ENCODE assay signal across 16 cellular contexts in genomic region chr15:82936966-82937647, GRCh38. TPM values are rescaled to one million over a fixed set of nuclear protein-coding genes. Genes with fewer than 3 reads are reported as not detected.
DNase-seq lines count a peak whose midpoint lies in the region; ATAC-seq, FAIRE-seq and TF ChIP-seq lines count a peak whose summit lies in the region.
"Had no signal": no experiment of that assay in that cellular context is flagged by ENCODE, and none has a peak within 500 bp of the region (broad histone marks: within the 10 kb centered on the region; RNA-seq: fewer than 3 reads in every experiment).

No MANE protein-coding gene starts in this region.

- WGBS in smooth muscle cell (ENCODE audit: low lambda C conversion rate): 64% methylated on average over 4 of the region's 4 CpGs

- H3K4me3 ChIP-seq in HEK293 (ENCODE audit: low read depth, low read length) (no peak overlapping the region), smooth muscle cell (no peak overlapping the region)
- H3K4me3 ChIP-seq: HAP-1 had no signal

- peak; percentile 27 for FAIRE-seq in islet of Langerhans (lab: Jason Lieb, UNC)

- POLR2A ChIA-PET in HEK293 (lab: Yijun Ruan, JAX): no interaction called here

- H3K4me2 ChIP-seq in smooth muscle cell: no peak overlapping the region

- no peaks in the 10 kb centered on the region for H3K36me3 ChIP-seq in HEK293 (ENCODE audit: control insufficient read depth in 2 of 2, insufficient read depth in 1 of 2, low read length in 2 of 2)
- H3K36me3 ChIP-seq in smooth muscle cell (ENCODE audit: low read depth): no peaks in the 10 kb centered on the region
- H3K36me3 ChIP-seq: HAP-1 had no signal

- no peaks in the 10 kb centered on the region for H3K27me3 ChIP-seq in smooth muscle cell (ENCODE audit: low read depth)

- H3K4me1 ChIP-seq in HEK293 (ENCODE audit: control insufficient read depth, insufficient read depth, low read length) (no peaks in the 10 kb centered on the region), smooth muscle cell (ENCODE audit: low read depth) (no peaks in the 10 kb centered on the region)
- H3K4me1 ChIP-seq: HAP-1 had no signal

- TF ChIP-seq CTCF in HEK293 (tag by site-specific recombination; IDR thresholded peaks at IDR 0.05) (no peak), smooth muscle cell (IDR thresholded peaks at IDR 0.05; ENCODE audit: borderline replicate concordance, insufficient read depth, poor library complexity, severe bottlenecking) (no peak), GM13976 (IDR thresholded peaks at IDR 0.05; ENCODE audit: borderline replicate concordance, control extremely low read depth, extremely low read depth, insufficient read depth, missing control alignments) (no peak)

- no peak overlapping the region for H2AFZ ChIP-seq in smooth muscle cell (ENCODE audit: low read depth)

- H3K9ac ChIP-seq in smooth muscle cell (ENCODE audit: low read depth): peak overlapping the region; percentile 74

- CTCF ChIA-PET in HEK293 (lab: Yijun Ruan, JAX): interaction anchor here (0.9 kb wide), 1 partner anchor 63 kb away, joined by 4 read pairs; no protein-coding TSS in a partner anchor

- peak; percentile 55 for ATAC-seq in SK-N-SH treated with all-trans-retinoic acid at 6 μM for 48 hours
- no peak for ATAC-seq in GM19395 (IDR thresholded peaks at IDR 0.05; ENCODE audit: unreplicated experiment)
- ATAC-seq: left ventricle myocardium superior, natural killer cell had no signal

- in situ Hi-C loops in GM13976 (cut with MboI; ENCODE audit: low sequenced_read_pairs, unreplicated experiment): no loop called here

- no peaks in the 10 kb centered on the region for H4K20me1 ChIP-seq in smooth muscle cell (ENCODE audit: low read depth)

- H3K79me2 ChIP-seq in smooth muscle cell (ENCODE audit: low read depth): no peaks in the 10 kb centered on the region

- H3K27ac ChIP-seq in HEK293 (ENCODE audit: extremely low read depth, low read depth, low read length): no peak overlapping the region
- peak overlapping the region; percentile 95 for H3K27ac ChIP-seq in smooth muscle cell (ENCODE audit: low read depth)

- no peaks in the 10 kb centered on the region for H3F3A ChIP-seq in smooth muscle cell (ENCODE audit: low read depth)

- no peak for DNase-seq in smooth muscle cell (lab: John Stamatoyannopoulos, UW; ENCODE audit: unreplicated experiment)
- no peak for DNase-seq in NCI-H1105 (lab: John Stamatoyannopoulos, UW)
- no peak for DNase-seq in NCI-H1694 (lab: John Stamatoyannopoulos, UW)
- no peak for DNase-seq in GM13976 (ENCODE audit: low spot score)
- DNase-seq: activated CD4-positive, alpha-beta T cell treated with anti-CD3 and anti-CD28 coated beads, Interleukin-2, amount 50 U/mL, for 4 hours; endodermal cell; left ventricle myocardium superior; natural killer cell; NCI-H1092 treated with DMSO at 0.1 percent for 48 hours; NCI-H446 treated with DMSO at 0.1 percent for 48 hours; RPMI8226 had no signal

- H3K9me3 ChIP-seq in HEK293 (ENCODE audit: control insufficient read depth, insufficient read depth, low read depth, low read length) (no peaks in the 10 kb centered on the region), smooth muscle cell (replicated peaks; ENCODE audit: low read depth) (no peaks in the 10 kb centered on the region)
- H3K9me3 ChIP-seq: HAP-1 had no signal

TF ChIP-seq in HEK293, 187 proteins besides CTCF, POLR2A, EP300 and RAD21 (continues in another document):
- TF ChIP-seq ZNF629 (tag by site-specific recombination; IDR thresholded peaks at IDR 0.05) (0 out of 2 replicates have a peak, but pooled peaks have one; percentile 48), ZSCAN30 (tag by site-specific recombination; IDR thresholded peaks at IDR 0.05) (no peak), EGR2 (tag by site-specific recombination; IDR thresholded peaks at IDR 0.05; ENCODE audit: low read depth) (peak; percentile 55), ZNF114 (tag by site-specific recombination; IDR thresholded peaks at IDR 0.05) (no peak), ZBTB11 (tag by site-specific recombination; conservative IDR thresholded peaks at IDR 0.05; ENCODE audit: low read depth) (no peak), ZNF660 (tag by site-specific recombination; IDR thresholded peaks at IDR 0.05) (no peak)

TF ChIP-seq in SK-N-SH treated with all-trans-retinoic acid at 6 μM for 48 hours, 23 proteins besides CTCF, POLR2A, EP300 and RAD21:
- no peak for TF ChIP-seq ZFP3 (CRISPR knock-in tag; IDR thresholded peaks at IDR 0.05)
- TF ChIP-seq PPARA (CRISPR knock-in tag; IDR thresholded peaks at IDR 0.05; ENCODE audit: borderline replicate concordance): no peak
- TF ChIP-seq, protein P1, sequence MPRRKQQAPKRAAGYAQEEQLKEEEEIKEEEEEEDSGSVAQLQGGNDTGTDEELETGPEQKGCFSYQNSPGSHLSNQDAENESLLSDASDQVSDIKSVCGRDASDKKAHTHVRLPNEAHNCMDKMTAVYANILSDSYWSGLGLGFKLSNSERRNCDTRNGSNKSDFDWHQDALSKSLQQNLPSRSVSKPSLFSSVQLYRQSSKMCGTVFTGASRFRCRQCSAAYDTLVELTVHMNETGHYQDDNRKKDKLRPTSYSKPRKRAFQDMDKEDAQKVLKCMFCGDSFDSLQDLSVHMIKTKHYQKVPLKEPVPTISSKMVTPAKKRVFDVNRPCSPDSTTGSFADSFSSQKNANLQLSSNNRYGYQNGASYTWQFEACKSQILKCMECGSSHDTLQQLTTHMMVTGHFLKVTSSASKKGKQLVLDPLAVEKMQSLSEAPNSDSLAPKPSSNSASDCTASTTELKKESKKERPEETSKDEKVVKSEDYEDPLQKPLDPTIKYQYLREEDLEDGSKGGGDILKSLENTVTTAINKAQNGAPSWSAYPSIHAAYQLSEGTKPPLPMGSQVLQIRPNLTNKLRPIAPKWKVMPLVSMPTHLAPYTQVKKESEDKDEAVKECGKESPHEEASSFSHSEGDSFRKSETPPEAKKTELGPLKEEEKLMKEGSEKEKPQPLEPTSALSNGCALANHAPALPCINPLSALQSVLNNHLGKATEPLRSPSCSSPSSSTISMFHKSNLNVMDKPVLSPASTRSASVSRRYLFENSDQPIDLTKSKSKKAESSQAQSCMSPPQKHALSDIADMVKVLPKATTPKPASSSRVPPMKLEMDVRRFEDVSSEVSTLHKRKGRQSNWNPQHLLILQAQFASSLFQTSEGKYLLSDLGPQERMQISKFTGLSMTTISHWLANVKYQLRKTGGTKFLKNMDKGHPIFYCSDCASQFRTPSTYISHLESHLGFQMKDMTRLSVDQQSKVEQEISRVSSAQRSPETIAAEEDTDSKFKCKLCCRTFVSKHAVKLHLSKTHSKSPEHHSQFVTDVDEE (CRISPR knock-in tag; IDR thresholded peaks at IDR 0.05): no peak
- no peak for TF ChIP-seq ISL1 (CRISPR knock-in tag; IDR thresholded peaks at IDR 0.05)
- TF ChIP-seq TCF4 (CRISPR knock-in tag; IDR thresholded peaks at IDR 0.05; ENCODE audit: borderline replicate concordance): no peak
- no peak for TF ChIP-seq CSDC2 (CRISPR knock-in tag; IDR thresholded peaks at IDR 0.05)
- no peak for TF ChIP-seq ZNF565 (CRISPR knock-in tag; conservative IDR thresholded peaks at IDR 0.05; ENCODE audit: low read depth)
- no peak for TF ChIP-seq SNAI2 (CRISPR knock-in tag; IDR thresholded peaks at IDR 0.05)
- TF ChIP-seq, protein P2, sequence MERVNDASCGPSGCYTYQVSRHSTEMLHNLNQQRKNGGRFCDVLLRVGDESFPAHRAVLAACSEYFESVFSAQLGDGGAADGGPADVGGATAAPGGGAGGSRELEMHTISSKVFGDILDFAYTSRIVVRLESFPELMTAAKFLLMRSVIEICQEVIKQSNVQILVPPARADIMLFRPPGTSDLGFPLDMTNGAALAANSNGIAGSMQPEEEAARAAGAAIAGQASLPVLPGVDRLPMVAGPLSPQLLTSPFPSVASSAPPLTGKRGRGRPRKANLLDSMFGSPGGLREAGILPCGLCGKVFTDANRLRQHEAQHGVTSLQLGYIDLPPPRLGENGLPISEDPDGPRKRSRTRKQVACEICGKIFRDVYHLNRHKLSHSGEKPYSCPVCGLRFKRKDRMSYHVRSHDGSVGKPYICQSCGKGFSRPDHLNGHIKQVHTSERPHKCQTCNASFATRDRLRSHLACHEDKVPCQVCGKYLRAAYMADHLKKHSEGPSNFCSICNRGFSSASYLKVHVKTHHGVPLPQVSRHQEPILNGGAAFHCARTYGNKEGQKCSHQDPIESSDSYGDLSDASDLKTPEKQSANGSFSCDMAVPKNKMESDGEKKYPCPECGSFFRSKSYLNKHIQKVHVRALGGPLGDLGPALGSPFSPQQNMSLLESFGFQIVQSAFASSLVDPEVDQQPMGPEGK (CRISPR knock-in tag; IDR thresholded peaks at IDR 0.05; ENCODE audit: borderline replicate concordance): no peak
- TF ChIP-seq ZNF8 (CRISPR knock-in tag; IDR thresholded peaks at IDR 0.05): no peak
- no peak for TF ChIP-seq GLIS3 (CRISPR knock-in tag; IDR thresholded peaks at IDR 0.05)
- TF ChIP-seq ZNF70 (CRISPR knock-in tag; IDR thresholded peaks at IDR 0.05): no peak
- TF ChIP-seq ZFP30 (CRISPR knock-in tag; IDR thresholded peaks at IDR 0.05): no peak
- TF ChIP-seq RARB (CRISPR knock-in tag; IDR thresholded peaks at IDR 0.05): no peak
- no peak for TF ChIP-seq ZC3H10 (CRISPR knock-in tag; IDR thresholded peaks at IDR 0.05)
TF ChIP-seq in SK-N-SH treated with all-trans-retinoic acid at 6 μM for 48 hours: peak in this region for 0.

RNA-seq across cellular contexts. Expression of gene HOMER2, which starts 15.4 kb away (rescaled TPM):
- 16.7 and 18.8 TPM in 2 replicates for total RNA-seq in smooth muscle cell
- polyA plus RNA-seq in smooth muscle cell: 3.1 and 9.9 TPM in 2 replicates

RNA-seq across cellular contexts. Expression of gene RAMAC, which starts 48.9 kb away (rescaled TPM):
- total RNA-seq in smooth muscle cell: 45.6 and 56.6 TPM in 2 replicates
- 59.2 and 61.1 TPM in 2 replicates for polyA plus RNA-seq in smooth muscle cell
